1 cellular context compared by ENCODE assay signal in genomic region chr10:103990170-103990930, GRCh38.
TF ChIP-seq lines count a peak whose summit lies in the region.

No MANE protein-coding gene starts in this region.

TF ChIP-seq in GM12878, 131 proteins besides CTCF, POLR2A, EP300 and RAD21 (continues in another document):
- TF ChIP-seq ASH2L (IDR thresholded peaks at IDR 0.05; ENCODE audit: borderline replicate concordance, low read depth), result no peak
- no peak for TF ChIP-seq ZBTB11 (CRISPR knock-in tag; IDR thresholded peaks at IDR 0.05)
- no peak for TF ChIP-seq WRNIP1 (IDR thresholded peaks at IDR 0.05; ENCODE audit: borderline replicate concordance, low read depth, low read length)
- TF ChIP-seq RUNX3 (IDR thresholded peaks at IDR 0.05; ENCODE audit: low read length), result no peak
- no peak for TF ChIP-seq KLF5 (IDR thresholded peaks at IDR 0.05; ENCODE audit: partially characterized antibody)
- no peak for TF ChIP-seq ZNF207 (IDR thresholded peaks at IDR 0.05; ENCODE audit: borderline replicate concordance)
- no peak for TF ChIP-seq ZSCAN29 (IDR thresholded peaks at IDR 0.05)
- no peak for TF ChIP-seq PRDM15 (CRISPR knock-in tag; IDR thresholded peaks at IDR 0.05)
- TF ChIP-seq RAD51 (IDR thresholded peaks at IDR 0.05), result no peak; the same call in 1 of the 2 replicates
- TF ChIP-seq EED (IDR thresholded peaks at IDR 0.05; ENCODE audit: low read depth), result no peak
- no peak for TF ChIP-seq IRF5 (IDR thresholded peaks at IDR 0.05; ENCODE audit: borderline replicate concordance)
- TF ChIP-seq SUPT20H (IDR thresholded peaks at IDR 0.05; ENCODE audit: borderline replicate concordance, control insufficient read depth, low read depth, low read length), result no peak
- peak; percentile 41; the same call in 1 of the 2 replicates for TF ChIP-seq NBN (IDR thresholded peaks at IDR 0.05)
- no peak for TF ChIP-seq TBL1XR1 (IDR thresholded peaks at IDR 0.05; ENCODE audit: low read depth, low read length)
- TF ChIP-seq CUX1 (IDR thresholded peaks at IDR 0.05; ENCODE audit: insufficient replicate concordance, low read depth, low read length), result no peak
- TF ChIP-seq FOXK2 (IDR thresholded peaks at IDR 0.05), result no peak
- TF ChIP-seq NFXL1 (IDR thresholded peaks at IDR 0.05; ENCODE audit: borderline replicate concordance), result no peak
- no peak for TF ChIP-seq IRF4 (IDR thresholded peaks at IDR 0.05; ENCODE audit: low read depth, low read length)
- TF ChIP-seq LARP7 (IDR thresholded peaks at IDR 0.05), result no peak
- TF ChIP-seq TCF7 (IDR thresholded peaks at IDR 0.05; ENCODE audit: borderline replicate concordance), result no peak
- no peak for TF ChIP-seq HDAC2 (IDR thresholded peaks at IDR 0.05)
- peak; percentile 87 for TF ChIP-seq MTA2 (IDR thresholded peaks at IDR 0.05; ENCODE audit: low read depth)
- TF ChIP-seq MEF2B (IDR thresholded peaks at IDR 0.05; ENCODE audit: partially characterized antibody, poor library complexity, severe bottlenecking), result no peak
- no peak for TF ChIP-seq CEBPB (IDR thresholded peaks at IDR 0.05; ENCODE audit: borderline replicate concordance in 1 of 2, low read depth in 2 of 2, low read length in 2 of 2)
- TF ChIP-seq BRCA1 (IDR thresholded peaks at IDR 0.05; ENCODE audit: low read depth, low read length), result no peak
- no peak for TF ChIP-seq HCFC1 (IDR thresholded peaks at IDR 0.05; ENCODE audit: low read length)
- TF ChIP-seq TARDBP (IDR thresholded peaks at IDR 0.05; ENCODE audit: borderline replicate concordance), result no peak
- TF ChIP-seq SIX5 (IDR thresholded peaks at IDR 0.05; ENCODE audit: low read depth, low read length, severe bottlenecking), result no peak
- TF ChIP-seq EZH2 (IDR thresholded peaks at IDR 0.05; ENCODE audit: borderline replicate concordance, control insufficient read depth, low read depth, low read length), result no peak
- no peak for TF ChIP-seq MYB (IDR thresholded peaks at IDR 0.05; ENCODE audit: borderline replicate concordance, low read depth, low read length)
- peak; percentile 58; the same call in 1 of the 2 replicates for TF ChIP-seq ATF7 (IDR thresholded peaks at IDR 0.05; ENCODE audit: low read depth)
- TF ChIP-seq CHD4 (IDR thresholded peaks at IDR 0.05), result no peak
- TF ChIP-seq KDM1A (IDR thresholded peaks at IDR 0.05; ENCODE audit: borderline replicate concordance), result no peak
- no peak for TF ChIP-seq TAF1 (IDR thresholded peaks at IDR 0.05; ENCODE audit: borderline replicate concordance, low read depth, low read length)
- no peak for TF ChIP-seq ESRRA (IDR thresholded peaks at IDR 0.05; ENCODE audit: low read length)
- TF ChIP-seq IRF3 (IDR thresholded peaks at IDR 0.05), result no peak
- peak; percentile 58; the same call in 1 of the 2 replicates for TF ChIP-seq RFX5 (IDR thresholded peaks at IDR 0.05; ENCODE audit: low read depth, low read length)
- no peak for TF ChIP-seq PBX3 (IDR thresholded peaks at IDR 0.05; ENCODE audit: insufficient replicate concordance, low read depth, low read length)
- no peak for TF ChIP-seq KAT2A (conservative IDR thresholded peaks at IDR 0.05; ENCODE audit: control insufficient read depth, low read depth, low read length)
- TF ChIP-seq RB1 (IDR thresholded peaks at IDR 0.05; ENCODE audit: borderline replicate concordance), result no peak
- TF ChIP-seq BHLHE40 (IDR thresholded peaks at IDR 0.05; ENCODE audit: borderline replicate concordance in 1 of 2, low read depth in 2 of 2, low read length in 1 of 2), result peak in 1 of 2 experiments; percentile 57; a peak in 2 of 4 replicates
- no peak for TF ChIP-seq CREM (IDR thresholded peaks at IDR 0.05; ENCODE audit: low read depth)
- no peak for TF ChIP-seq NFYA (IDR thresholded peaks at IDR 0.05; ENCODE audit: borderline replicate concordance, low read depth, low read length)
- no peak for TF ChIP-seq ATF3 (IDR thresholded peaks at IDR 0.05; ENCODE audit: borderline replicate concordance, extremely low read depth, low read depth, low read length)
- TF ChIP-seq IKZF2 (IDR thresholded peaks at IDR 0.05), result peak in 1 of 2 experiments; percentile 49; a peak in 2 of 4 replicates
- no peak for TF ChIP-seq CBX5 (IDR thresholded peaks at IDR 0.05; ENCODE audit: low read depth)
